In the genomic region with DNA sequence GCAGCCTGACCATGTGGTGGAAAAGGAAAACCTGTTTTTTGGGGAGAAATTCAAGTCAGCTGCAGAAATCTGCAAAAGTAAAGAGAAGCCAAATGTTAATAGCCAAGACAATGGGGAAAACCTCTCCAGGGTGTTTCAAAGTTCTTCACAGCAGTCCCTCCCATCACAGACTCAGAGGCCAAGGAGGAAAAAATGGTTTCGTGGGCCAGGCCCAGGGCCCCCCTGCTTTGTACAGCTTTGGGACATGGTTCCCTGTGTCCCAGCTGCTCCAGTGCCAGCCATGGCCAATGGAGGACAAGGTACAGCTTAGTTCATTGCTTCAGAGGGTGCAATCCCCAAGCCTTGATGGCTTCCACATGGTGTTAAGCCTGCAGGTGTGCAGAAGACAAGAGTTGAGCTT, we compare ENCODE assay signal across 1 cellular context.
TF ChIP-seq lines count a peak whose summit lies in the region.

No MANE protein-coding gene starts in this region.

TF ChIP-seq in K562, 482 proteins besides CTCF, POLR2A, EP300 and RAD21:
- no peak for TF ChIP-seq CCAR2 (IDR thresholded peaks at IDR 0.05; ENCODE audit: low read depth, low read length)
- TF ChIP-seq ZFP36 (IDR thresholded peaks at IDR 0.05; ENCODE audit: low read depth, low read length, partially characterized antibody) = peak; percentile 59
TF ChIP-seq in K562: peak in this region for 1.
